ENCODE assay signal across 22 cellular contexts in the genomic region with DNA sequence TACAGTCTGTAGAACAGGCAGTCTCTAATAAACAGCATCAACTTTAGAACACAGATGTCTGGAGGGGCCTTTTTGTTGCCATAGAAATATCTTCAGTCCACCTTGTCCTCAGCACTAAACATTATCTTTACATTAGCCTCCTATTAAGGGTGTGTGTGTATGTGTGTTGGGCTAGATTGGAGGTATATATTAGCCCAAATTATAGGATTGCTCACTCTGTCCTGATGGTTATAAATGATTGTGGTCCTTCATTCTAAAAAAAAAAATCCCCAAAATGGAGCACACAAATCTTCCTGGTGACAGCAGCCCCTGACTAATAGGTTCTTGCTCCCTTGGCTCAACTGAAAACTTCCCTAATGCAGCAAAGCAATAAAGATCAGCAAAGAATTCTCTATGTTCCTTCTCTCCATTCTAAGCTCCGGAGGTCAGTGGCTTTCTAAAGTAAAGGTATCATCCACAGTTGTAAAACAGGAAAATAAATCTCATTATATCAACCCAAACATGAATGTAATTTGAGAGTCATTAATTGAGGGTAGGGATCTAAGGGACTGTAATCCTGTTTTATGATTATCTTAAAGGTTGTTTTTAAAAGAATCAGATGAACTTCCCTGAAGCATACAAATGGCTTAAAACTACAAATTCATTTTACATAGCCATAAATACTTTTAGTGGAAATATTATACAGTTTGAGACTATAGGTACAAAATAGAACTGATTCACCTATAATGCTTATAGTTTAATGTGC.
DNase-seq lines count a peak whose midpoint lies in the region; TF ChIP-seq lines count a peak whose summit lies in the region.
"Had no signal": no experiment of that assay in that cellular context is flagged by ENCODE, and none has a peak within 500 bp of the region (broad histone marks: within the 10 kb centered on the region; RNA-seq: fewer than 3 reads in every experiment).

No MANE protein-coding gene starts in this region.

- no TSS peak for BruUV-seq in A673 (replicated peaks; lab: Mats Ljungman, UMichigan)

- no peaks in the 10 kb centered on the region for H3K36me3 ChIP-seq in A673 (ENCODE audit: insufficient read depth, low read length, poor library complexity, severe bottlenecking)

- CTCF ChIA-PET in A673 (lab: Charles Lee): no interaction called here

- H3K27me3 ChIP-seq in A673 (replicated peaks; ENCODE audit: insufficient read depth, low read depth, low read length, poor library complexity): no peaks in the 10 kb centered on the region

- no peak for TF ChIP-seq CTCF in A673 (conservative IDR thresholded peaks at IDR 0.05; ENCODE audit: low read depth, low read length)

- DNase-seq in NCI-H1105 treated with DMSO at 0.1 percent for 48 hours (lab: John Stamatoyannopoulos, UW) (peak; percentile 3), NCI-H1105 (lab: John Stamatoyannopoulos, UW) (no peak), A673 (ENCODE audit: low spot score) (peak; percentile 17), NCI-H1417 (lab: John Stamatoyannopoulos, UW) (peak in 2 of 3 experiments; percentile 87 to 98), NCI-H82 treated with DMSO at 0.1 percent for 48 hours (lab: John Stamatoyannopoulos, UW; ENCODE audit: unreplicated experiment) (peak; percentile 71), globus pallidus (ENCODE audit: low spot score) (no peak), amygdala (lab: John Stamatoyannopoulos, UW) (no peak)
- DNase-seq in activated CD8-positive, alpha-beta memory T cell treated with anti-CD3 and anti-CD28 coated beads, Interleukin-2, amount 50 U/mL, for 4 hours: no peak
- DNase-seq: ACHN, DMS153, H9, KBM-7, MM.1S, NCI-H1436 treated with DMSO at 0.1 percent for 48 hours, NCI-H187 treated with DMSO at 0.1 percent for 48 hours, NCI-H774, PC-9, Right ventricle myocardium superior, RPMI8226, T-cell had no signal

- no peak overlapping the region for H3K4me3 ChIP-seq in A673 (ENCODE audit: low read depth, low read length, poor library complexity, severe bottlenecking)
- H3K4me3 ChIP-seq: GM23248, PC-9 had no signal

- H3K4me1 ChIP-seq in A673 (ENCODE audit: insufficient read depth, low read length, poor library complexity, severe bottlenecking): peaks cover 46% of the 10 kb centered on the region

- no peaks in the 10 kb centered on the region for H3K9me3 ChIP-seq in A673 (ENCODE audit: low read depth, low read length, poor library complexity, severe bottlenecking)

- H3K27ac ChIP-seq in A673 (ENCODE audit: low read depth, low read length, poor library complexity, severe bottlenecking): no peak overlapping the region
- H3K27ac ChIP-seq: 22Rv1, GM23248, PC-9 had no signal

- intact Hi-C loops in A673 (cut with micrococcal nuclease; ENCODE audit: unreplicated experiment): no loop called here

- POLR2A ChIA-PET in A673 (lab: Charles Lee; ENCODE audit: low non-redundant PET): no interaction called here

Comparison
In these comparisons a context has a peak if more than half of its experiments do, and no peak if none do; other contexts are left out.
1. DNase-seq: peak in NCI-H1105 treated with DMSO at 0.1 percent for 48 hours (single experiment), A673 (single experiment), NCI-H1417 (2 of 3) and NCI-H82 treated with DMSO at 0.1 percent for 48 hours (single experiment); none in NCI-H1105 (single experiment), activated CD8-positive, alpha-beta memory T cell treated with anti-CD3 and anti-CD28 coated beads, Interleukin-2, amount 50 U/mL, for 4 hours (single experiment), globus pallidus (single experiment) and amygdala (0 of 56).